ENCODE assay signal across 5 cellular contexts in genomic region chr14:85788834-85789233, GRCh38.
"Had no signal": no experiment of that assay in that cellular context is flagged by ENCODE, and none has a peak within 500 bp of the region (broad histone marks: within the 10 kb centered on the region; RNA-seq: fewer than 3 reads in every experiment).

No MANE protein-coding gene starts in this region.

- H3K36me3 ChIP-seq: HAP-1 had no signal

- H3K9me3 ChIP-seq: HAP-1 had no signal

- ATAC-seq: GM23338 had no signal

- H3K27ac ChIP-seq: HL-60 had no signal

- DNase-seq: H7, KG1 had no signal

- H3K4me2 ChIP-seq: GM23338 had no signal

- H3K4me3 ChIP-seq: GM23338, HAP-1 had no signal

- H3K4me1 ChIP-seq: HAP-1 had no signal
